In genomic region chr13:26999499-26999898, GRCh38 we compare ENCODE assay signal across 23 cellular contexts.
DNase-seq lines count a peak whose midpoint lies in the region; ATAC-seq and TF ChIP-seq lines count a peak whose summit lies in the region.
"Had no signal": no experiment of that assay in that cellular context is flagged by ENCODE, and none has a peak within 500 bp of the region (broad histone marks: within the 10 kb centered on the region; RNA-seq: fewer than 3 reads in every experiment).

No MANE protein-coding gene starts in this region.

- H3K36me3 ChIP-seq in Panc1 (ENCODE audit: control insufficient read depth, insufficient read depth, low read length), result no peaks in the 10 kb centered on the region
- H3K36me3 ChIP-seq in suprapubic skin, result no peaks in the 10 kb centered on the region
- H3K36me3 ChIP-seq: BE2C; BLaER1 treated with 17β-estradiol and CSF1 and Interleukin-3, amounts not matched to agents 10 nM and 100 nM had no signal

- peaks cover 8% of the 10 kb centered on the region; the same call in 1 of the 2 replicates for H3K9me3 ChIP-seq in Panc1 (ENCODE audit: control insufficient read depth, insufficient read depth, low read depth, low read length)
- H3K9me3 ChIP-seq in suprapubic skin, result no peaks in the 10 kb centered on the region
- H3K9me3 ChIP-seq: BE2C had no signal

- CTCF ChIA-PET in Panc1 (lab: Charles Lee), result no interaction called here

- DNase-seq in Panc1 (ENCODE audit: low read depth, low spot score) (no peak), islet precursor cell (peak; percentile 41), sciatic nerve (ENCODE audit: low spot score) (peak; percentile 45), suprapubic skin (ENCODE audit: low spot score in 2 of 2) (peak; percentile 18 to 41), NCI-H2029 (lab: John Stamatoyannopoulos, UW) (no peak)
- no peak for DNase-seq in stimulated activated CD8-positive, alpha-beta memory T cell treated with anti-CD3 and anti-CD28 coated beads, Interleukin-4, amount 100 ng/mL, for 48 hours
- DNase-seq in stimulated activated naive CD8-positive, alpha-beta T cell treated with anti-CD3 and anti-CD28 coated beads, Interleukin-15, amount 100 ng/mL, for 72 hours, result no peak
- DNase-seq in stimulated activated CD4-positive, alpha-beta T cell treated with anti-CD3 and anti-CD28 coated beads, Interleukin-4, amount 100 ng/mL, for 1 hour, result no peak
- DNase-seq: 8988T; ACHN; AML-193; BE2C; CD4-positive, alpha-beta T cell; CD8-positive, alpha-beta memory T cell; DMS53; DMS79 treated with DMSO at 0.1 percent for 48 hours; GF-D8; GM23248; H9 had no signal

- TF ChIP-seq EP300 in suprapubic skin (IDR thresholded peaks at IDR 0.05), result no peak

- ATAC-seq in Panc1 (no peak), sciatic nerve (no peak)
- ATAC-seq in stimulated activated naive CD8-positive, alpha-beta T cell treated with anti-CD3 and anti-CD28 coated beads, Interleukin-15, amount 100 ng/mL, for 72 hours, result no peak
- ATAC-seq: A549, HCT116 had no signal

- no peaks in the 10 kb centered on the region for H3K9me3 Mint-ChIP-seq in stimulated activated naive CD8-positive, alpha-beta T cell treated with anti-CD3 and anti-CD28 coated beads, Interleukin-15, amount 100 ng/mL, for 72 hours
- H3K9me3 Mint-ChIP-seq: CD4-positive, alpha-beta T cell had no signal

- no peak overlapping the region for H3K4me3 Mint-ChIP-seq in stimulated activated naive CD8-positive, alpha-beta T cell treated with anti-CD3 and anti-CD28 coated beads, Interleukin-15, amount 100 ng/mL, for 72 hours
- H3K4me3 Mint-ChIP-seq: CD14-positive monocyte; CD4-positive, alpha-beta T cell; CD8-positive, alpha-beta memory T cell; H9 had no signal

- H3K27ac Mint-ChIP-seq in stimulated activated naive CD8-positive, alpha-beta T cell treated with anti-CD3 and anti-CD28 coated beads, Interleukin-15, amount 100 ng/mL, for 72 hours, result no peak overlapping the region
- H3K27ac Mint-ChIP-seq: CD14-positive monocyte; CD4-positive, alpha-beta T cell; H9 had no signal

- peaks cover 38% of the 10 kb centered on the region for H3K27me3 Mint-ChIP-seq in stimulated activated naive CD8-positive, alpha-beta T cell treated with anti-CD3 and anti-CD28 coated beads, Interleukin-15, amount 100 ng/mL, for 72 hours

- 78% methylated on average over 7 of the region's 7 CpGs for WGBS in suprapubic skin

- H3K4me3 ChIP-seq in Panc1 (ENCODE audit: low read depth in 2 of 2, low read length in 2 of 2) (no peak overlapping the region), suprapubic skin (no peak overlapping the region)
- H3K4me3 ChIP-seq: A549; BLaER1 treated with 17β-estradiol and CSF1 and Interleukin-3, amounts not matched to agents 10 nM and 100 nM; GM23248 had no signal

- BruUV-seq in Panc1 (replicated peaks; lab: Mats Ljungman, UMichigan), result no TSS peak

- H3K27ac ChIP-seq in Panc1 (ENCODE audit: low read length) (peak overlapping the region; percentile 79; the same call in 1 of the 2 replicates), suprapubic skin (no peak overlapping the region)
- H3K27ac ChIP-seq: A549; BLaER1 treated with 17β-estradiol and CSF1 and Interleukin-3, amounts not matched to agents 10 nM and 100 nM; GM23248 had no signal

- H3K27me3 ChIP-seq in Panc1 (ENCODE audit: control insufficient read depth, insufficient read depth, low read length), result no peaks in the 10 kb centered on the region
- H3K27me3 ChIP-seq in suprapubic skin, result peaks cover 12% of the 10 kb centered on the region
- H3K27me3 ChIP-seq: BE2C had no signal

- TF ChIP-seq CTCF in Panc1 (IDR thresholded peaks at IDR 0.05) (no peak), suprapubic skin (IDR thresholded peaks at IDR 0.05) (no peak)

- H3K4me1 ChIP-seq in Panc1 (ENCODE audit: control insufficient read depth, insufficient read depth, low read length), result peaks cover 4% of the 10 kb centered on the region; the same call in 1 of the 2 replicates
- no peaks in the 10 kb centered on the region for H3K4me1 ChIP-seq in suprapubic skin
- H3K4me1 ChIP-seq: A549, BE2C had no signal

- peaks cover 5% of the 10 kb centered on the region for H3K4me1 Mint-ChIP-seq in stimulated activated naive CD8-positive, alpha-beta T cell treated with anti-CD3 and anti-CD28 coated beads, Interleukin-15, amount 100 ng/mL, for 72 hours
- H3K4me1 Mint-ChIP-seq: H9 had no signal

- POLR2A ChIA-PET in Panc1 (lab: Charles Lee), result interaction anchor here (0.6 kb wide), 1 partner anchor 31 kb away, joined by 5 read pairs; no protein-coding TSS in a partner anchor

- TF ChIP-seq POLR2A in suprapubic skin (IDR thresholded peaks at IDR 0.05), result no peak

- in situ Hi-C loops in Panc1 (cut with HindIII; ENCODE audit: low pct_unique_long_range_greater_than_20kb, low sequenced_read_pairs), result no loop called here

- intact Hi-C loops in Panc1 (cut with micrococcal nuclease; ENCODE audit: unreplicated experiment), result no loop called here
- intact Hi-C loops in sciatic nerve (cut with DNase I), result no loop called here

Comparison
In these comparisons a context has a peak if more than half of its experiments do, and no peak if none do; other contexts are left out.
1. DNase-seq: peak in islet precursor cell (single experiment), sciatic nerve (single experiment) and suprapubic skin (2 of 2); none in Panc1 (single experiment), NCI-H2029 (single experiment), stimulated activated CD8-positive, alpha-beta memory T cell treated with anti-CD3 and anti-CD28 coated beads, Interleukin-4, amount 100 ng/mL, for 48 hours (single experiment), stimulated activated naive CD8-positive, alpha-beta T cell treated with anti-CD3 and anti-CD28 coated beads, Interleukin-15, amount 100 ng/mL, for 72 hours (0 of 2) and stimulated activated CD4-positive, alpha-beta T cell treated with anti-CD3 and anti-CD28 coated beads, Interleukin-4, amount 100 ng/mL, for 1 hour (single experiment).